11 cellular contexts compared by ENCODE assay signal in genomic region chr17:77456271-77456950, GRCh38.
DNase-seq lines count a peak whose midpoint lies in the region; ATAC-seq and TF ChIP-seq lines count a peak whose summit lies in the region.
"Had no signal": no experiment of that assay in that cellular context is flagged by ENCODE, and none has a peak within 500 bp of the region (broad histone marks: within the 10 kb centered on the region; RNA-seq: fewer than 3 reads in every experiment).

No MANE protein-coding gene starts in this region.

- H3K27ac ChIP-seq in CD4-positive, CD25-positive, alpha-beta regulatory T cell (ENCODE audit: insufficient read depth, low read length, poor library complexity, severe bottlenecking): peak overlapping the region; percentile 91
- H3K27ac ChIP-seq in naive thymus-derived CD4-positive, alpha-beta T cell (ENCODE audit: low read depth, low read length): peak overlapping the region; percentile 92
- H3K27ac ChIP-seq: SJCRH30, tibial artery had no signal

- intact Hi-C loops in activated T-helper 2 cell treated with anti-CD3 and anti-CD28 coated beads, Interferon-gamma antibody, Interleukin-2, Interleukin-4, amounts not matched to agents 10 μg/mL and 5 μg/mL and 100 μg/mL, durations not matched to agents 14 hours and 24 hours and 36 hours (cut with micrococcal nuclease): loop anchor here (10.0 kb wide), 2 partner anchors 668 to 722 kb away; partner anchors contain the start of genes MFSD11, SRSF2 and TMC6
- intact Hi-C loops in naive thymus-derived CD4-positive, alpha-beta T cell (cut with micrococcal nuclease): loop anchor here in 1 of 2 donors (1.0 to 2.0 kb wide), 2 partner anchors 15 to 56 kb away; no protein-coding TSS in a partner anchor

- H3K4me1 ChIP-seq in CD4-positive, CD25-positive, alpha-beta regulatory T cell (ENCODE audit: control insufficient read depth, insufficient read depth, low read length, poor library complexity, severe bottlenecking): peaks cover 87% of the 10 kb centered on the region
- peaks cover 40 to 51% of the 10 kb centered on the region in 2 donors for H3K4me1 ChIP-seq in naive thymus-derived CD4-positive, alpha-beta T cell (ENCODE audit: control insufficient read depth in 2 of 2, insufficient read depth in 2 of 2, low read length in 2 of 2)
- peaks cover 7% of the 10 kb centered on the region; the same call in 1 of the 2 replicates for H3K4me1 ChIP-seq in HAP-1

- peaks cover 1 to 64% (median 41%) of the 10 kb centered on the region in 4 donors for H3K4me1 Mint-ChIP-seq in CD4-positive, CD25-positive, alpha-beta regulatory T cell
- H3K4me1 Mint-ChIP-seq in activated T-helper 2 cell treated with anti-CD3 and anti-CD28 coated beads, Interferon-gamma antibody, Interleukin-2, Interleukin-4, amounts not matched to agents 10 μg/mL and 5 μg/mL and 100 μg/mL, durations not matched to agents 14 hours and 24 hours and 36 hours (ENCODE audit: low read depth): peaks cover 57% of the 10 kb centered on the region
- H3K4me1 Mint-ChIP-seq in naive thymus-derived CD4-positive, alpha-beta T cell: peaks cover 28 to 70% (median 41%) of the 10 kb centered on the region in 7 donors

- H3K36me3 ChIP-seq in CD4-positive, CD25-positive, alpha-beta regulatory T cell (ENCODE audit: control insufficient read depth, insufficient read depth, low read length): no peaks in the 10 kb centered on the region
- peaks cover 0 to 40% (median 0%) of the 10 kb centered on the region in 3 experiments for H3K36me3 ChIP-seq in naive thymus-derived CD4-positive, alpha-beta T cell (ENCODE audit: control insufficient read depth in 2 of 3, insufficient read depth in 3 of 3, low read length in 3 of 3)
- no peaks in the 10 kb centered on the region for H3K36me3 ChIP-seq in HAP-1 (replicated peaks)
- H3K36me3 ChIP-seq: SJCRH30, tibial artery had no signal

- DNase-seq in CD4-positive, CD25-positive, alpha-beta regulatory T cell: peak in 2 of 3 donors; percentile 56 to 65
- DNase-seq in activated T-helper 2 cell treated with anti-CD3 and anti-CD28 coated beads, Interferon-gamma antibody, Interleukin-2, Interleukin-4, amounts not matched to agents 10 μg/mL and 5 μg/mL and 100 μg/mL, durations not matched to agents 14 hours and 24 hours and 36 hours (ENCODE audit: low spot score): no peak
- peak in 2 of 9 donors; percentile 36 to 41 for DNase-seq in naive thymus-derived CD4-positive, alpha-beta T cell
- DNase-seq in HAP-1 (ENCODE audit: low spot score in 2 of 2) (no peak), NOMO-1 treated with DMSO at 0.1 percent for 48 hours (lab: John Stamatoyannopoulos, UW; ENCODE audit: unreplicated experiment) (no peak)
- DNase-seq: kidney glomerular epithelial cell, SJCRH30, tibial artery had no signal

- peaks cover 0 to 1% (median 0%) of the 10 kb centered on the region in 7 donors for H3K9me3 Mint-ChIP-seq in CD4-positive, CD25-positive, alpha-beta regulatory T cell
- no peaks in the 10 kb centered on the region for H3K9me3 Mint-ChIP-seq in activated T-helper 2 cell treated with anti-CD3 and anti-CD28 coated beads, Interferon-gamma antibody, Interleukin-2, Interleukin-4, amounts not matched to agents 10 μg/mL and 5 μg/mL and 100 μg/mL, durations not matched to agents 14 hours and 24 hours and 36 hours
- H3K9me3 Mint-ChIP-seq in naive thymus-derived CD4-positive, alpha-beta T cell: peaks cover 0 to 2% (median 0%) of the 10 kb centered on the region in 11 donors

- no peaks in the 10 kb centered on the region for H3K27me3 ChIP-seq in CD4-positive, CD25-positive, alpha-beta regulatory T cell (ENCODE audit: control insufficient read depth, insufficient read depth, low read length)
- no peaks in the 10 kb centered on the region for H3K27me3 ChIP-seq in naive thymus-derived CD4-positive, alpha-beta T cell (ENCODE audit: control insufficient read depth in 2 of 2, insufficient read depth in 2 of 2, low read length in 2 of 2)
- H3K27me3 ChIP-seq in HAP-1 (ENCODE audit: low read depth): no peaks in the 10 kb centered on the region
- H3K27me3 ChIP-seq: SJCRH30, tibial artery had no signal

- peak overlapping the region; percentile 98 to 100 (median 99) for H3K27ac Mint-ChIP-seq in CD4-positive, CD25-positive, alpha-beta regulatory T cell
- H3K27ac Mint-ChIP-seq in activated T-helper 2 cell treated with anti-CD3 and anti-CD28 coated beads, Interferon-gamma antibody, Interleukin-2, Interleukin-4, amounts not matched to agents 10 μg/mL and 5 μg/mL and 100 μg/mL, durations not matched to agents 14 hours and 24 hours and 36 hours: peak overlapping the region; percentile 99
- H3K27ac Mint-ChIP-seq in naive thymus-derived CD4-positive, alpha-beta T cell: peak overlapping the region; percentile 93 to 100 (median 98)

- peak; percentile 14 for TF ChIP-seq POLR2A in GM15510 (IDR thresholded peaks at IDR 0.05; ENCODE audit: borderline replicate concordance, extremely low read depth, insufficient read length)

- H3K36me3 Mint-ChIP-seq in CD4-positive, CD25-positive, alpha-beta regulatory T cell: peaks cover 22% of the 10 kb centered on the region
- H3K36me3 Mint-ChIP-seq in activated T-helper 2 cell treated with anti-CD3 and anti-CD28 coated beads, Interferon-gamma antibody, Interleukin-2, Interleukin-4, amounts not matched to agents 10 μg/mL and 5 μg/mL and 100 μg/mL, durations not matched to agents 14 hours and 24 hours and 36 hours (ENCODE audit: low read depth): peaks cover 77% of the 10 kb centered on the region
- peaks cover 5 to 67% (median 31%) of the 10 kb centered on the region in 5 donors for H3K36me3 Mint-ChIP-seq in naive thymus-derived CD4-positive, alpha-beta T cell

- POLR2A ChIA-PET in naive thymus-derived CD4-positive, alpha-beta T cell (lab: Charles Lee): interaction anchor here (0.7 to 11.7 kb wide), 11 partner anchors 9 to 316 kb away, joined by 3 to 678 read pairs (median 4); no protein-coding TSS in a partner anchor

- in situ Hi-C loops in HAP-1 (cut with MboI; ENCODE audit: low sequenced_read_pairs): no loop called here

- H3K4me3 ChIP-seq in CD4-positive, CD25-positive, alpha-beta regulatory T cell (ENCODE audit: low read depth, low read length): peak overlapping the region; percentile 81
- H3K4me3 ChIP-seq in naive thymus-derived CD4-positive, alpha-beta T cell (ENCODE audit: low read length): peak overlapping the region; percentile 77
- no peak overlapping the region for H3K4me3 ChIP-seq in HAP-1
- H3K4me3 ChIP-seq: SJCRH30, tibial artery had no signal

- peak in 1 of 2 donors; percentile 14 for ATAC-seq in CD4-positive, CD25-positive, alpha-beta regulatory T cell (ENCODE audit: low read depth in 2 of 2)
- peak; percentile 5 for ATAC-seq in naive thymus-derived CD4-positive, alpha-beta T cell
- ATAC-seq in HG03469 (IDR thresholded peaks at IDR 0.05; ENCODE audit: unreplicated experiment) (no peak), HG02759 (IDR thresholded peaks at IDR 0.05; ENCODE audit: unreplicated experiment) (no peak)

- no peaks in the 10 kb centered on the region for H3K9me3 ChIP-seq in CD4-positive, CD25-positive, alpha-beta regulatory T cell (ENCODE audit: control insufficient read depth in 2 of 2, low read length in 2 of 2)
- no peaks in the 10 kb centered on the region for H3K9me3 ChIP-seq in naive thymus-derived CD4-positive, alpha-beta T cell (ENCODE audit: control insufficient read depth in 2 of 3, low read length in 3 of 3)
- no peaks in the 10 kb centered on the region for H3K9me3 ChIP-seq in HAP-1
- H3K9me3 ChIP-seq: SJCRH30, tibial artery had no signal

- H3K27me3 Mint-ChIP-seq in CD4-positive, CD25-positive, alpha-beta regulatory T cell: peaks cover 4% of the 10 kb centered on the region
- H3K27me3 Mint-ChIP-seq in activated T-helper 2 cell treated with anti-CD3 and anti-CD28 coated beads, Interferon-gamma antibody, Interleukin-2, Interleukin-4, amounts not matched to agents 10 μg/mL and 5 μg/mL and 100 μg/mL, durations not matched to agents 14 hours and 24 hours and 36 hours (ENCODE audit: low read depth): no peaks in the 10 kb centered on the region
- H3K27me3 Mint-ChIP-seq in naive thymus-derived CD4-positive, alpha-beta T cell: no peaks in the 10 kb centered on the region

- CTCF ChIA-PET in naive thymus-derived CD4-positive, alpha-beta T cell (lab: Charles Lee): interaction anchor here (0.8 to 1.5 kb wide), 2 partner anchors 12 to 16 kb away, joined by 3 to 7 read pairs; no protein-coding TSS in a partner anchor

- H3K4me3 Mint-ChIP-seq in CD4-positive, CD25-positive, alpha-beta regulatory T cell: peak overlapping the region; percentile 91 to 100 (median 96)
- H3K4me3 Mint-ChIP-seq in activated T-helper 2 cell treated with anti-CD3 and anti-CD28 coated beads, Interferon-gamma antibody, Interleukin-2, Interleukin-4, amounts not matched to agents 10 μg/mL and 5 μg/mL and 100 μg/mL, durations not matched to agents 14 hours and 24 hours and 36 hours (ENCODE audit: low read depth): peak overlapping the region; percentile 99
- peak overlapping the region; percentile 92 to 100 (median 98) for H3K4me3 Mint-ChIP-seq in naive thymus-derived CD4-positive, alpha-beta T cell

Comparison
In these comparisons a context has a peak if more than half of its experiments do, and no peak if none do; other contexts are left out.
1. DNase-seq: peak in CD4-positive, CD25-positive, alpha-beta regulatory T cell (2 of 3); none in activated T-helper 2 cell treated with anti-CD3 and anti-CD28 coated beads, Interferon-gamma antibody, Interleukin-2, Interleukin-4, amounts not matched to agents 10 μg/mL and 5 μg/mL and 100 μg/mL, durations not matched to agents 14 hours and 24 hours and 36 hours (single experiment), HAP-1 (0 of 2) and NOMO-1 treated with DMSO at 0.1 percent for 48 hours (single experiment).
2. Peak in every context shown above with its lines, with median percentiles within 50 percentile points of each other: H3K27ac Mint-ChIP-seq and H3K4me3 Mint-ChIP-seq.